ENCODE assay signal across 1 cellular context in the genomic region with DNA sequence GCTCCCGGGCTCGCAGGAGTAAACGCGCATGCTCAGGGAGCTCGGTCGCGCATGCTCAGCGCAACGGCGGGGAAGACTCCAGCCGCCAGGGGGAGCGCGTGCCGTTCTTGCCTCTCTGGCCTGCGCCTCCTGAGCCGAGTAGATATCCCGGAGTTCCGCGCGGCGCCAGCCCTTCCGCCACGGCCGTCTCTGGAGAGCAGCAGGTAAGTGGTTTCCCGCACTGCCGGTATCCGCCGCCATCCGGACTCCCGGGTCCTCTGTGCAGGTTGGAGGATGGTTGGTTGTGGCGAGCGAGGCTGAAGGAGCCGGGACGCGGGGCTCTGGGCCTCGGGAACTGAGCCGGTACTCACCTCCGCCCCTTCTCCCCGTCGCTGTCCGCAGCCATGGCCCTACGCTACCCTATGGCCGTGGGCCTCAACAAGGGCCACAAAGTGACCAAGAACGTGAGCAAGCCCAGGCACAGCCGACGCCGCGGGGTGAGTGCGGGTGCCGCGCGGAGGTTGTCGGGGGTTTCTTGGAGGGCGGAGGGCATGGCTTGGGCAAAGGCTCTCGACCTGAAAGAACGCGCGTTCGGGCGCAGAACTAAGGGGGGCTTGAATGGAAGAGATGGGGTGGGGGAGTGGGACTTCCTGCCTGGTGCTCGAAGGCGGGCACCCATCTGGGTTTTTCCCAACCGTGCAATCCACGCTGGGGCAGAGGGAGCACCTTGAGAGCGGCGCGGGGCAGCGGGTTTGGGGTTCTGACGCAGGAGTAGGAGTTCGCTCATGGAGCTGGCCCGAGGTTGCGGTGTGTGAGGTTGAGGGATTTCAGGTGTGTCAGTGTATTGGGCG.
A peak's percentile ranks its signal among the peaks of the same experiment; 100 is the strongest.
TF ChIP-seq lines count a peak whose summit lies in the region.

A gene (plus strand): TSS at position 171 of the 830 bp plus-strand sequence. CDS start 213 bp downstream, at position 384.

TF ChIP-seq in HepG2, 621 proteins besides CTCF, POLR2A, EP300 and RAD21 (continued from another document and continues in another):
- TF ChIP-seq, protein P1, sequence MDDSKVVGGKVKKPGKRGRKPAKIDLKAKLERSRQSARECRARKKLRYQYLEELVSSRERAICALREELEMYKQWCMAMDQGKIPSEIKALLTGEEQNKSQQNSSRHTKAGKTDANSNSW (CRISPR knock-in tag; IDR thresholded peaks at IDR 0.05; ENCODE audit: borderline replicate concordance) = no peak
- 0 out of 2 replicates have a peak, but pooled peaks have one; percentile 22 for TF ChIP-seq ZBTB7B (CRISPR knock-in tag; IDR thresholded peaks at IDR 0.05)
- TF ChIP-seq, protein P2, sequence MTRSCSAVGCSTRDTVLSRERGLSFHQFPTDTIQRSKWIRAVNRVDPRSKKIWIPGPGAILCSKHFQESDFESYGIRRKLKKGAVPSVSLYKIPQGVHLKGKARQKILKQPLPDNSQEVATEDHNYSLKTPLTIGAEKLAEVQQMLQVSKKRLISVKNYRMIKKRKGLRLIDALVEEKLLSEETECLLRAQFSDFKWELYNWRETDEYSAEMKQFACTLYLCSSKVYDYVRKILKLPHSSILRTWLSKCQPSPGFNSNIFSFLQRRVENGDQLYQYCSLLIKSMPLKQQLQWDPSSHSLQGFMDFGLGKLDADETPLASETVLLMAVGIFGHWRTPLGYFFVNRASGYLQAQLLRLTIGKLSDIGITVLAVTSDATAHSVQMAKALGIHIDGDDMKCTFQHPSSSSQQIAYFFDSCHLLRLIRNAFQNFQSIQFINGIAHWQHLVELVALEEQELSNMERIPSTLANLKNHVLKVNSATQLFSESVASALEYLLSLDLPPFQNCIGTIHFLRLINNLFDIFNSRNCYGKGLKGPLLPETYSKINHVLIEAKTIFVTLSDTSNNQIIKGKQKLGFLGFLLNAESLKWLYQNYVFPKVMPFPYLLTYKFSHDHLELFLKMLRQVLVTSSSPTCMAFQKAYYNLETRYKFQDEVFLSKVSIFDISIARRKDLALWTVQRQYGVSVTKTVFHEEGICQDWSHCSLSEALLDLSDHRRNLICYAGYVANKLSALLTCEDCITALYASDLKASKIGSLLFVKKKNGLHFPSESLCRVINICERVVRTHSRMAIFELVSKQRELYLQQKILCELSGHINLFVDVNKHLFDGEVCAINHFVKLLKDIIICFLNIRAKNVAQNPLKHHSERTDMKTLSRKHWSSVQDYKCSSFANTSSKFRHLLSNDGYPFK (CRISPR knock-in tag; IDR thresholded peaks at IDR 0.05; ENCODE audit: borderline replicate concordance) = peak; percentile 100
- no peak for TF ChIP-seq PAWR (CRISPR knock-in tag; IDR thresholded peaks at IDR 0.05; ENCODE audit: borderline replicate concordance)
- TF ChIP-seq SMARCE1 (IDR thresholded peaks at IDR 0.05; ENCODE audit: borderline replicate concordance) = no peak
- peak; percentile 64 to 84; a peak in 2 of 4 replicates for TF ChIP-seq KLF16 (CRISPR knock-in tag; IDR thresholded peaks at IDR 0.05)
- TF ChIP-seq ZNF768 (CRISPR knock-in tag; IDR thresholded peaks at IDR 0.05) = no peak; the same call in 1 of the 2 replicates
- TF ChIP-seq, protein P3, sequence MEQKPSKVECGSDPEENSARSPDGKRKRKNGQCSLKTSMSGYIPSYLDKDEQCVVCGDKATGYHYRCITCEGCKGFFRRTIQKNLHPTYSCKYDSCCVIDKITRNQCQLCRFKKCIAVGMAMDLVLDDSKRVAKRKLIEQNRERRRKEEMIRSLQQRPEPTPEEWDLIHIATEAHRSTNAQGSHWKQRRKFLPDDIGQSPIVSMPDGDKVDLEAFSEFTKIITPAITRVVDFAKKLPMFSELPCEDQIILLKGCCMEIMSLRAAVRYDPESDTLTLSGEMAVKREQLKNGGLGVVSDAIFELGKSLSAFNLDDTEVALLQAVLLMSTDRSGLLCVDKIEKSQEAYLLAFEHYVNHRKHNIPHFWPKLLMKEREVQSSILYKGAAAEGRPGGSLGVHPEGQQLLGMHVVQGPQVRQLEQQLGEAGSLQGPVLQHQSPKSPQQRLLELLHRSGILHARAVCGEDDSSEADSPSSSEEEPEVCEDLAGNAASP (CRISPR knock-in tag; IDR thresholded peaks at IDR 0.05; ENCODE audit: borderline replicate concordance) = peak; percentile 63; the same call in 1 of the 2 replicates
- TF ChIP-seq ZNF546 (CRISPR knock-in tag; conservative IDR thresholded peaks at IDR 0.05) = peak; percentile 88
- TF ChIP-seq, protein P4, sequence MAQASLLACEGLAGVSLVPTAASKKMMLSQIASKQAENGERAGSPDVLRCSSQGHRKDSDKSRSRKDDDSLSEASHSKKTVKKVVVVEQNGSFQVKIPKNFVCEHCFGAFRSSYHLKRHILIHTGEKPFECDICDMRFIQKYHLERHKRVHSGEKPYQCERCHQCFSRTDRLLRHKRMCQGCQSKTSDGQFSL (CRISPR knock-in tag; IDR thresholded peaks at IDR 0.05) = no peak
- TF ChIP-seq, protein P5, sequence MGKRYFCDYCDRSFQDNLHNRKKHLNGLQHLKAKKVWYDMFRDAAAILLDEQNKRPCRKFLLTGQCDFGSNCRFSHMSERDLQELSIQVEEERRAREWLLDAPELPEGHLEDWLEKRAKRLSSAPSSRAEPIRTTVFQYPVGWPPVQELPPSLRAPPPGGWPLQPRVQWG (CRISPR knock-in tag; IDR thresholded peaks at IDR 0.05; ENCODE audit: borderline replicate concordance, low read depth) = no peak
- TF ChIP-seq ZNF883 (CRISPR knock-in tag; IDR thresholded peaks at IDR 0.05; ENCODE audit: not compliant biosample characterization) = peak; percentile 91
- TF ChIP-seq, protein P6, sequence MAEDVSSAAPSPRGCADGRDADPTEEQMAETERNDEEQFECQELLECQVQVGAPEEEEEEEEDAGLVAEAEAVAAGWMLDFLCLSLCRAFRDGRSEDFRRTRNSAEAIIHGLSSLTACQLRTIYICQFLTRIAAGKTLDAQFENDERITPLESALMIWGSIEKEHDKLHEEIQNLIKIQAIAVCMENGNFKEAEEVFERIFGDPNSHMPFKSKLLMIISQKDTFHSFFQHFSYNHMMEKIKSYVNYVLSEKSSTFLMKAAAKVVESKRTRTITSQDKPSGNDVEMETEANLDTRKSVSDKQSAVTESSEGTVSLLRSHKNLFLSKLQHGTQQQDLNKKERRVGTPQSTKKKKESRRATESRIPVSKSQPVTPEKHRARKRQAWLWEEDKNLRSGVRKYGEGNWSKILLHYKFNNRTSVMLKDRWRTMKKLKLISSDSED (CRISPR knock-in tag; IDR thresholded peaks at IDR 0.05) = 0 out of 2 replicates have a peak, but pooled peaks have one; percentile 33
- TF ChIP-seq ZNF335 (CRISPR knock-in tag; IDR thresholded peaks at IDR 0.05) = peak; percentile 82
- TF ChIP-seq, protein P7, sequence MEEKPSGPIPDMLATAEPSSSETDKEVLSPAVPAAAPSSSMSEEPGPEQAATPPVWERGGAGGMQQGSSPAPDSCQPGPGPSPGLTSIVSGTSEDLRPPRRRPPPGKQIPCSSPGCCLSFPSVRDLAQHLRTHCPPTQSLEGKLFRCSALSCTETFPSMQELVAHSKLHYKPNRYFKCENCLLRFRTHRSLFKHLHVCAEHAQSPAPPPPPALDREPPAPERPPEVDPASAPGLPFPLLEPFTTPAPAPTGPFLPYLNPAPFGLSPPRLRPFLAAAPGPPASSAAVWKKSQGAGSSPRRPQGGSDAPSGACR (CRISPR knock-in tag; IDR thresholded peaks at IDR 0.05) = peak; percentile 77
- peak; percentile 36; the same call in 1 of the 2 replicates for TF ChIP-seq ZNF263 (CRISPR knock-in tag; IDR thresholded peaks at IDR 0.05)
- TF ChIP-seq SMAD9 (CRISPR knock-in tag; IDR thresholded peaks at IDR 0.05) = no peak
- no peak for TF ChIP-seq MIXL1 (CRISPR knock-in tag; IDR thresholded peaks at IDR 0.05)
- no peak for TF ChIP-seq SRSF9 (IDR thresholded peaks at IDR 0.05; ENCODE audit: borderline replicate concordance, insufficient read depth, low read depth, low read length, poor library complexity, severe bottlenecking)
- TF ChIP-seq ZNF720 (CRISPR knock-in tag; IDR thresholded peaks at IDR 0.05) = no peak
- peak; percentile 44; the same call in 1 of the 2 replicates for TF ChIP-seq GABPA (IDR thresholded peaks at IDR 0.05; ENCODE audit: low read depth, low read length)
- peak; percentile 83 for TF ChIP-seq GABPA (CRISPR knock-in tag; IDR thresholded peaks at IDR 0.05; ENCODE audit: low read depth)
- TF ChIP-seq GTF3A (CRISPR knock-in tag; conservative IDR thresholded peaks at IDR 0.05) = 0 out of 2 replicates have a peak, but pooled peaks have one; percentile 80
- no peak for TF ChIP-seq ZNF460 (CRISPR knock-in tag; IDR thresholded peaks at IDR 0.05; ENCODE audit: borderline replicate concordance)
- no peak for TF ChIP-seq ZNF496 (CRISPR knock-in tag; IDR thresholded peaks at IDR 0.05; ENCODE audit: insufficient replicate concordance)
- TF ChIP-seq CEBPG (CRISPR knock-in tag; IDR thresholded peaks at IDR 0.05) = no peak
- TF ChIP-seq, protein P8, sequence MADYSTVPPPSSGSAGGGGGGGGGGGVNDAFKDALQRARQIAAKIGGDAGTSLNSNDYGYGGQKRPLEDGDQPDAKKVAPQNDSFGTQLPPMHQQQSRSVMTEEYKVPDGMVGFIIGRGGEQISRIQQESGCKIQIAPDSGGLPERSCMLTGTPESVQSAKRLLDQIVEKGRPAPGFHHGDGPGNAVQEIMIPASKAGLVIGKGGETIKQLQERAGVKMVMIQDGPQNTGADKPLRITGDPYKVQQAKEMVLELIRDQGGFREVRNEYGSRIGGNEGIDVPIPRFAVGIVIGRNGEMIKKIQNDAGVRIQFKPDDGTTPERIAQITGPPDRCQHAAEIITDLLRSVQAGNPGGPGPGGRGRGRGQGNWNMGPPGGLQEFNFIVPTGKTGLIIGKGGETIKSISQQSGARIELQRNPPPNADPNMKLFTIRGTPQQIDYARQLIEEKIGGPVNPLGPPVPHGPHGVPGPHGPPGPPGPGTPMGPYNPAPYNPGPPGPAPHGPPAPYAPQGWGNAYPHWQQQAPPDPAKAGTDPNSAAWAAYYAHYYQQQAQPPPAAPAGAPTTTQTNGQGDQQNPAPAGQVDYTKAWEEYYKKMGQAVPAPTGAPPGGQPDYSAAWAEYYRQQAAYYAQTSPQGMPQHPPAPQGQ (CRISPR knock-in tag; IDR thresholded peaks at IDR 0.05; ENCODE audit: borderline replicate concordance) = 0 out of 2 replicates have a peak, but pooled peaks have one; percentile 66
- TF ChIP-seq ZNF296 (CRISPR knock-in tag; conservative IDR thresholded peaks at IDR 0.05) = no peak
- TF ChIP-seq, protein P9, sequence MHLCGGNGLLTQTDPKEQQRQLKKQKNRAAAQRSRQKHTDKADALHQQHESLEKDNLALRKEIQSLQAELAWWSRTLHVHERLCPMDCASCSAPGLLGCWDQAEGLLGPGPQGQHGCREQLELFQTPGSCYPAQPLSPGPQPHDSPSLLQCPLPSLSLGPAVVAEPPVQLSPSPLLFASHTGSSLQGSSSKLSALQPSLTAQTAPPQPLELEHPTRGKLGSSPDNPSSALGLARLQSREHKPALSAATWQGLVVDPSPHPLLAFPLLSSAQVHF (CRISPR knock-in tag; IDR thresholded peaks at IDR 0.05) = peak; percentile 63; the same call in 1 of the 2 replicates
- no peak for TF ChIP-seq HDAC6 (IDR thresholded peaks at IDR 0.05; ENCODE audit: low read depth, low read length)
- TF ChIP-seq NCOA2 (CRISPR knock-in tag; IDR thresholded peaks at IDR 0.05) = peak; percentile 63; the same call in 1 of the 2 replicates
- TF ChIP-seq, protein P10, sequence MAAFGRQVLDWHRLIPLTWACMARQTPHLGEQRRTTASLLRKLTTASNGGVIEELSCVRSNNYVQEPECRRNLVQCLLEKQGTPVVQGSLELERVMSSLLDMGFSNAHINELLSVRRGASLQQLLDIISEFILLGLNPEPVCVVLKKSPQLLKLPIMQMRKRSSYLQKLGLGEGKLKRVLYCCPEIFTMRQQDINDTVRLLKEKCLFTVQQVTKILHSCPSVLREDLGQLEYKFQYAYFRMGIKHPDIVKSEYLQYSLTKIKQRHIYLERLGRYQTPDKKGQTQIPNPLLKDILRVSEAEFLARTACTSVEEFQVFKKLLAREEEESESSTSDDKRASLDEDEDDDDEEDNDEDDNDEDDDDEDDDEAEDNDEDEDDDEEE (CRISPR knock-in tag; IDR thresholded peaks at IDR 0.05) = peak; percentile 92
- TF ChIP-seq ZNF530 (CRISPR knock-in tag; IDR thresholded peaks at IDR 0.05; ENCODE audit: low read depth) = no peak
- peak; percentile 98 for TF ChIP-seq ZNF670 (CRISPR knock-in tag; IDR thresholded peaks at IDR 0.05; ENCODE audit: borderline replicate concordance)
- TF ChIP-seq, protein P11, sequence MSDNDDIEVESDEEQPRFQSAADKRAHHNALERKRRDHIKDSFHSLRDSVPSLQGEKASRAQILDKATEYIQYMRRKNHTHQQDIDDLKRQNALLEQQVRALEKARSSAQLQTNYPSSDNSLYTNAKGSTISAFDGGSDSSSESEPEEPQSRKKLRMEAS (IDR thresholded peaks at IDR 0.05) = peak; percentile 89
- TF ChIP-seq, protein P12, sequence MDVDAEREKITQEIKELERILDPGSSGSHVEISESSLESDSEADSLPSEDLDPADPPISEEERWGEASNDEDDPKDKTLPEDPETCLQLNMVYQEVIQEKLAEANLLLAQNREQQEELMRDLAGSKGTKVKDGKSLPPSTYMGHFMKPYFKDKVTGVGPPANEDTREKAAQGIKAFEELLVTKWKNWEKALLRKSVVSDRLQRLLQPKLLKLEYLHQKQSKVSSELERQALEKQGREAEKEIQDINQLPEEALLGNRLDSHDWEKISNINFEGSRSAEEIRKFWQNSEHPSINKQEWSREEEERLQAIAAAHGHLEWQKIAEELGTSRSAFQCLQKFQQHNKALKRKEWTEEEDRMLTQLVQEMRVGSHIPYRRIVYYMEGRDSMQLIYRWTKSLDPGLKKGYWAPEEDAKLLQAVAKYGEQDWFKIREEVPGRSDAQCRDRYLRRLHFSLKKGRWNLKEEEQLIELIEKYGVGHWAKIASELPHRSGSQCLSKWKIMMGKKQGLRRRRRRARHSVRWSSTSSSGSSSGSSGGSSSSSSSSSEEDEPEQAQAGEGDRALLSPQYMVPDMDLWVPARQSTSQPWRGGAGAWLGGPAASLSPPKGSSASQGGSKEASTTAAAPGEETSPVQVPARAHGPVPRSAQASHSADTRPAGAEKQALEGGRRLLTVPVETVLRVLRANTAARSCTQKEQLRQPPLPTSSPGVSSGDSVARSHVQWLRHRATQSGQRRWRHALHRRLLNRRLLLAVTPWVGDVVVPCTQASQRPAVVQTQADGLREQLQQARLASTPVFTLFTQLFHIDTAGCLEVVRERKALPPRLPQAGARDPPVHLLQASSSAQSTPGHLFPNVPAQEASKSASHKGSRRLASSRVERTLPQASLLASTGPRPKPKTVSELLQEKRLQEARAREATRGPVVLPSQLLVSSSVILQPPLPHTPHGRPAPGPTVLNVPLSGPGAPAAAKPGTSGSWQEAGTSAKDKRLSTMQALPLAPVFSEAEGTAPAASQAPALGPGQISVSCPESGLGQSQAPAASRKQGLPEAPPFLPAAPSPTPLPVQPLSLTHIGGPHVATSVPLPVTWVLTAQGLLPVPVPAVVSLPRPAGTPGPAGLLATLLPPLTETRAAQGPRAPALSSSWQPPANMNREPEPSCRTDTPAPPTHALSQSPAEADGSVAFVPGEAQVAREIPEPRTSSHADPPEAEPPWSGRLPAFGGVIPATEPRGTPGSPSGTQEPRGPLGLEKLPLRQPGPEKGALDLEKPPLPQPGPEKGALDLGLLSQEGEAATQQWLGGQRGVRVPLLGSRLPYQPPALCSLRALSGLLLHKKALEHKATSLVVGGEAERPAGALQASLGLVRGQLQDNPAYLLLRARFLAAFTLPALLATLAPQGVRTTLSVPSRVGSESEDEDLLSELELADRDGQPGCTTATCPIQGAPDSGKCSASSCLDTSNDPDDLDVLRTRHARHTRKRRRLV (CRISPR knock-in tag; IDR thresholded peaks at IDR 0.05) = peak; percentile 91
- peak; percentile 100 for TF ChIP-seq TAF1 (CRISPR knock-in tag; IDR thresholded peaks at IDR 0.05)
- TF ChIP-seq ZKSCAN8 (CRISPR knock-in tag; IDR thresholded peaks at IDR 0.05; ENCODE audit: borderline replicate concordance) = peak; percentile 54; the same call in 1 of the 2 replicates
- TF ChIP-seq SP1 (IDR thresholded peaks at IDR 0.05) = no peak
- peak; percentile 26 for TF ChIP-seq SP1 (CRISPR knock-in tag; IDR thresholded peaks at IDR 0.05)
- no peak for TF ChIP-seq ZBTB3 (CRISPR knock-in tag; IDR thresholded peaks at IDR 0.05; ENCODE audit: borderline replicate concordance, low read depth)
- TF ChIP-seq ZNF510 (CRISPR knock-in tag; IDR thresholded peaks at IDR 0.05; ENCODE audit: low read depth) = peak; percentile 67; the same call in 1 of the 2 replicates
